In genomic region chr20:371755-372542, GRCh38 we compare ENCODE assay signal across 8 cellular contexts. TPM values are rescaled to one million over a fixed set of nuclear protein-coding genes. Genes with fewer than 3 reads are reported as not detected.
DNase-seq lines count a peak whose midpoint lies in the region; ATAC-seq and TF ChIP-seq lines count a peak whose summit lies in the region.

No MANE protein-coding gene starts in this region.

- WGBS in gastroesophageal sphincter (ENCODE audit: low coverage in 1 of 2), 2 donors = 79% methylated on average over 9 of the region's 10 CpGs; no CpG with 5 or more reads in 1 of the 2 donors

- peak overlapping the region; percentile 43 for H3K27ac Mint-ChIP-seq in activated T-cell treated with anti-CD3 and anti-CD28 coated beads, Interleukin-2, amount 50 U/mL, for 72 hours

- no peak for TF ChIP-seq CTCF in gastroesophageal sphincter (IDR thresholded peaks at IDR 0.05)

- peak in 1 of 2 donors; percentile 18 for ATAC-seq in activated T-cell treated with anti-CD3 and anti-CD28 coated beads, Interleukin-2, amount 50 U/mL, for 72 hours (replicated peaks in 1 of 2)
- ATAC-seq in gastroesophageal sphincter (peak; percentile 88), GM21526 (IDR thresholded peaks at IDR 0.05; ENCODE audit: low FRiP score, unreplicated experiment) (no peak)

- peaks cover 44% of the 10 kb centered on the region for H3K4me1 Mint-ChIP-seq in activated T-cell treated with anti-CD3 and anti-CD28 coated beads, Interleukin-2, amount 50 U/mL, for 72 hours (ENCODE audit: low read depth)

- no peak for DNase-seq in activated T-cell treated with anti-CD3 and anti-CD28 coated beads, Interleukin-2, amount 50 U/mL, for 72 hours
- DNase-seq in activated T-cell treated with anti-CD3 and anti-CD28 coated beads for 4 hours (no peak), SK-MEL-5 (ENCODE audit: low read depth, low spot score) (peak; percentile 83), germinal center (ENCODE audit: low spot score) (no peak)
- no peak for DNase-seq in activated CD8-positive, alpha-beta memory T cell treated with anti-CD3 and anti-CD28 coated beads, Interleukin-2, amount 50 U/mL, for 48 hours

- no peak for TF ChIP-seq POLR2A in gastroesophageal sphincter (IDR thresholded peaks at IDR 0.05)

- H3K9me3 Mint-ChIP-seq in activated T-cell treated with anti-CD3 and anti-CD28 coated beads, Interleukin-2, amount 50 U/mL, for 72 hours = no peaks in the 10 kb centered on the region

- no peaks in the 10 kb centered on the region for H3K27me3 Mint-ChIP-seq in activated T-cell treated with anti-CD3 and anti-CD28 coated beads, Interleukin-2, amount 50 U/mL, for 72 hours (ENCODE audit: low read depth)

- H3K9me3 ChIP-seq in gastroesophageal sphincter = no peaks in the 10 kb centered on the region

- H3K36me3 Mint-ChIP-seq in activated T-cell treated with anti-CD3 and anti-CD28 coated beads, Interleukin-2, amount 50 U/mL, for 72 hours (ENCODE audit: insufficient read depth in 2 of 2) = no peaks in the 10 kb centered on the region

- TF ChIP-seq EP300 in gastroesophageal sphincter (IDR thresholded peaks at IDR 0.05) = no peak

- H3K4me3 Mint-ChIP-seq in activated T-cell treated with anti-CD3 and anti-CD28 coated beads, Interleukin-2, amount 50 U/mL, for 72 hours = peak overlapping the region; percentile 19 to 37

- no peaks in the 10 kb centered on the region for H3K36me3 ChIP-seq in gastroesophageal sphincter

- H3K27me3 ChIP-seq in gastroesophageal sphincter = peaks cover 9% of the 10 kb centered on the region

- H3K27ac ChIP-seq in gastroesophageal sphincter (peak overlapping the region in 2 of 4 donors; percentile 50 to 57), skin epidermis (peak overlapping the region in 13 of 21 experiments; percentile 5 to 75 (median 33))

- no peak overlapping the region for H3K4me3 ChIP-seq in gastroesophageal sphincter
- H3K4me3 ChIP-seq in skin epidermis = no peak overlapping the region

- peaks cover 0 to 11% (median 3%) of the 10 kb centered on the region in 3 donors for H3K4me1 ChIP-seq in gastroesophageal sphincter

- in situ Hi-C loops in SK-MEL-5 (cut with HindIII; ENCODE audit: low pct_unique_long_range_greater_than_20kb, low sequenced_read_pairs) = no loop called here

RNA-seq across cellular contexts. Expression of gene TRIB3, which starts 8.6 kb away (rescaled TPM):
- 100 to 1,000 TPM; 165 to 281 TPM for total RNA-seq in activated T-cell treated with anti-CD3 and anti-CD28 coated beads, Interleukin-2, amount 50 U/mL, for 72 hours
- 146 and 157 TPM in 2 replicates for total RNA-seq in SK-MEL-5 (2014; rRNA removed; shearing (Covaris generic))
- 194 and 200 TPM in 2 replicates for polyA plus RNA-seq in SK-MEL-5 (2015; cell fraction: cytosol; rRNA removed)
- 55.7 and 57.4 TPM in 2 replicates for polyA plus RNA-seq in SK-MEL-5 (2015; cell fraction: nucleus; rRNA removed)
- 1 to 10 TPM in 3 of 4 donors, under 1 TPM in 1; 0.31 to 5.6 (median 3.9) TPM for total RNA-seq in gastroesophageal sphincter

RNA-seq across cellular contexts. Expression of gene NRSN2, which starts 25.0 kb away (rescaled TPM):
- 10 to 100 TPM; 12.9 to 14.7 TPM for total RNA-seq in activated T-cell treated with anti-CD3 and anti-CD28 coated beads, Interleukin-2, amount 50 U/mL, for 72 hours
- 38.2 and 41.8 TPM in 2 replicates for total RNA-seq in SK-MEL-5 (2014; rRNA removed; shearing (Covaris generic))
- 115 and 130 TPM in 2 replicates for polyA plus RNA-seq in SK-MEL-5 (2015; cell fraction: cytosol; rRNA removed)
- 52.2 and 57.2 TPM in 2 replicates for polyA plus RNA-seq in SK-MEL-5 (2015; cell fraction: nucleus; rRNA removed)
- total RNA-seq in gastroesophageal sphincter = 10 to 100 TPM; 25.3 to 51.6 (median 30.2) TPM

RNA-seq across cellular contexts. Expression of gene RBCK1, which starts 36.1 kb away (rescaled TPM):
- 100 to 1,000 TPM; 176 to 198 TPM for total RNA-seq in activated T-cell treated with anti-CD3 and anti-CD28 coated beads, Interleukin-2, amount 50 U/mL, for 72 hours
- total RNA-seq in SK-MEL-5 (2014; rRNA removed; shearing (Covaris generic)) = 51.1 and 58.0 TPM in 2 replicates
- 119 and 134 TPM in 2 replicates for polyA plus RNA-seq in SK-MEL-5 (2015; cell fraction: cytosol; rRNA removed)
- 131 and 134 TPM in 2 replicates for polyA plus RNA-seq in SK-MEL-5 (2015; cell fraction: nucleus; rRNA removed)
- total RNA-seq in gastroesophageal sphincter = 100 to 1,000 TPM in 1 of 4 donors, 10 to 100 TPM in 3; 50.9 to 111 (median 82.1) TPM

RNA-seq across cellular contexts. Expression of gene SOX12, which starts 46.6 kb away (rescaled TPM):
- total RNA-seq in activated T-cell treated with anti-CD3 and anti-CD28 coated beads, Interleukin-2, amount 50 U/mL, for 72 hours = 10 to 100 TPM in 1 of 2 donors, 1 to 10 TPM in 1; 7.8 to 11.7 TPM
- total RNA-seq in SK-MEL-5 (2014; rRNA removed; shearing (Covaris generic)) = 3.1 and 3.9 TPM in 2 replicates
- 30.3 and 31.9 TPM in 2 replicates for polyA plus RNA-seq in SK-MEL-5 (2015; cell fraction: cytosol; rRNA removed)
- polyA plus RNA-seq in SK-MEL-5 (2015; cell fraction: nucleus; rRNA removed) = 27.6 and 38.8 TPM in 2 replicates
- total RNA-seq in gastroesophageal sphincter = 1 to 10 TPM; 3.4 to 7.3 (median 5.9) TPM

Comparison
In these comparisons a context has a peak if more than half of its experiments do, and no peak if none do; other contexts are left out.
1. RNA of gene TRIB3, which starts 8.6 kb away (total RNA-seq): 165 to 281 TPM in activated T-cell treated with anti-CD3 and anti-CD28 coated beads, Interleukin-2, amount 50 U/mL, for 72 hours and 146 to 157 TPM in SK-MEL-5; 0.31 to 5.6 TPM in gastroesophageal sphincter; every median in the first group is over 10 times any median in the second.